ENCODE assay signal across 19 cellular contexts in the genomic region with DNA sequence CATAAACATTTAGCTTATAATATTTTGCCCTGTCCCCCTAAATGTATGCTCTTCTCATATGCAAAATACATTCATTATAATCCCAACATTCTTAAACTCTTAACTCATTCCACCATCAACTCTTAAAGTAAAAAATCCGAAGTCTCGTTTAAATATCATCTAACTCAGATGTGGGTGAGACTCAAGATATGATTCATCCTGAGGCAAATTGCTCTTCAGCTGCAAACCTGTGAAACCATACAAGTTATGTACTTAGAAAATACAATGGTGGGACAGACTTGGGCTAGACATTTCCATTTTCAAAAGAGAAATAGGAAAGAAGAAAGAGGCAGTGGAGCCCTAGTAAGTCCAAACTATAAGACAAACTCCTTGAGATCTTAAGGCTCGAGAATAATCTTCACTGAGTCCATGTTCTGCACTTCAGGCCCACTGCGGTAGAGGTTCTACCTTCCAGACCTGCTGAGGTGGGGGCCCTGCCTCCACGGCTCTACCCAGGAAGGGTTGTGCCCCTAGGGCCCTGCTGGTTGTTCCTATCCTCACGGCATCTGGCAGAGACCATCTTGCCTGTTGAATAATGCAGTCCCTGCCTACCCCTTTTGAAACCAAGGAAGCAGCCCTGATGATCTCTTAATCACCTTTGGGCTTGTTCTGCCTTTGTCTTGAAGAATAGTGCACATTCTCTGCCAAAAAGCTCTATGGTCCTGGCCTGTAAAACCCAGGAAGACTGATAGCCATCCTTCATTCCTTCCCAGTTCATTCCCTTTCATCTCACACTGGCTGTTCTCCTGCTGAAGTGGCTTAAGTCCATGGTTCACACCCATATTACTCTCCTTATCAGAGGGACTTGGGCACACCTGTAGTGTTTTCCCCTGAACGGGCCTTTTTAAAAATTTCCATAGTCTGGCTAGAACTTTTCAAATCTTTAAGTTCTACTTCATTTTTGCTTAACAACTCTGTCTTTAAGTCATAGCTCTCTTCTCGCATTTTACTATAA. TPM values are rescaled to one million over a fixed set of nuclear protein-coding genes. Genes with fewer than 3 reads are reported as not detected.
DNase-seq lines count a peak whose midpoint lies in the region; ATAC-seq, FAIRE-seq and TF ChIP-seq lines count a peak whose summit lies in the region.
"Had no signal": no experiment of that assay in that cellular context is flagged by ENCODE, and none has a peak within 500 bp of the region (broad histone marks: within the 10 kb centered on the region; RNA-seq: fewer than 3 reads in every experiment).

No MANE protein-coding gene starts in this region.

- POLR2A ChIA-PET in Caco-2 (lab: Charles Lee), result interaction anchor here (0.5 kb wide), 1 partner anchor 38 kb away, joined by 6 read pairs; a partner anchor contains a TSS

- no peak overlapping the region for H2AFZ ChIP-seq in astrocyte (ENCODE audit: low read depth, low read length)

- H3K36me3 Mint-ChIP-seq in Caco-2 (ENCODE audit: insufficient read depth, unreplicated experiment), result peaks cover 6% of the 10 kb centered on the region
- H3K36me3 Mint-ChIP-seq in astrocyte (ENCODE audit: low read depth, unreplicated experiment), result peaks cover 8% of the 10 kb centered on the region
- H3K36me3 Mint-ChIP-seq in nephron progenitor cell (ENCODE audit: low read depth), result peaks cover 8% of the 10 kb centered on the region

- H3K4me3 ChIP-seq in Caco-2 (ENCODE audit: low read depth, low read length) (no peak overlapping the region), astrocyte (ENCODE audit: insufficient read depth, low read depth, low read length) (no peak overlapping the region)
- H3K4me3 ChIP-seq: ascending aorta, esophagus muscularis mucosa, thyroid gland had no signal

- H3K9me3 ChIP-seq in Caco-2, result no peaks in the 10 kb centered on the region
- H3K9me3 ChIP-seq in astrocyte (ENCODE audit: insufficient read depth, low read depth, low read length), result no peaks in the 10 kb centered on the region
- H3K9me3 ChIP-seq: ascending aorta, esophagus muscularis mucosa, thyroid gland had no signal

- CTCF ChIA-PET in Caco-2 (lab: Charles Lee), result no interaction called here

- H3K4me1 ChIP-seq in Caco-2 (peaks cover 29% of the 10 kb centered on the region), astrocyte (ENCODE audit: insufficient read depth, low read length) (peaks cover 13% of the 10 kb centered on the region)
- H3K4me1 ChIP-seq: ascending aorta had no signal

- no peaks in the 10 kb centered on the region for H3K79me2 ChIP-seq in astrocyte (ENCODE audit: insufficient read depth, low read length)

- H3K4me2 ChIP-seq in astrocyte (ENCODE audit: low read length), result peak overlapping the region; percentile 0

- H4K20me1 ChIP-seq in astrocyte (ENCODE audit: insufficient read depth, low read length), result no peaks in the 10 kb centered on the region

- intact Hi-C loops in Caco-2 (cut with micrococcal nuclease; ENCODE audit: unreplicated experiment), result no loop called here

- H3K4me3 Mint-ChIP-seq in Caco-2 (ENCODE audit: unreplicated experiment) (no peak overlapping the region), astrocyte (ENCODE audit: unreplicated experiment) (peak overlapping the region; percentile 3), nephron progenitor cell (no peak overlapping the region)
- H3K4me3 Mint-ChIP-seq: H9 had no signal

- H3K4me1 Mint-ChIP-seq in Caco-2 (ENCODE audit: low read depth, unreplicated experiment) (peaks cover 18% of the 10 kb centered on the region), astrocyte (ENCODE audit: low read depth, unreplicated experiment) (peaks cover 39% of the 10 kb centered on the region), nephron progenitor cell (peaks cover 2% of the 10 kb centered on the region)

- H3K27me3 ChIP-seq in Caco-2 (replicated peaks; ENCODE audit: control insufficient read depth, insufficient read depth, low read length), result no peaks in the 10 kb centered on the region
- no peaks in the 10 kb centered on the region for H3K27me3 ChIP-seq in astrocyte (ENCODE audit: insufficient read depth, low read length)
- H3K27me3 ChIP-seq: ascending aorta, esophagus muscularis mucosa, thyroid gland had no signal

- H3K27ac Mint-ChIP-seq in Caco-2 (ENCODE audit: unreplicated experiment), result peak overlapping the region; percentile 37
- peak overlapping the region; percentile 50 for H3K27ac Mint-ChIP-seq in astrocyte (ENCODE audit: unreplicated experiment)
- H3K27ac Mint-ChIP-seq in nephron progenitor cell, result peak overlapping the region; percentile 23

- FAIRE-seq in astrocyte (lab: Jason Lieb, UNC), result peak; percentile 37

- no peak for ATAC-seq in GM21619 (IDR thresholded peaks at IDR 0.05; ENCODE audit: unreplicated experiment)
- ATAC-seq: left cardiac atrium had no signal

- no peak for TF ChIP-seq CTCF in Caco-2 (IDR thresholded peaks at IDR 0.05; ENCODE audit: insufficient read depth in 1 of 2, low read depth in 1 of 2, low read length in 1 of 2, severe bottlenecking in 1 of 2, unreplicated experiment in 1 of 2)
- no peak for TF ChIP-seq CTCF in astrocyte (IDR thresholded peaks at IDR 0.05; ENCODE audit: insufficient read depth, low read depth, low read length)
- TF ChIP-seq CTCF in nephron progenitor cell (IDR thresholded peaks at IDR 0.05), result no peak

- H3K27ac ChIP-seq in astrocyte (ENCODE audit: low read depth, low read length), result no peak overlapping the region
- H3K27ac ChIP-seq: thyroid gland had no signal

- no peak for DNase-seq in Caco-2
- DNase-seq in ELR (ENCODE audit: low read depth), result peak; percentile 60
- peak; percentile 55 for DNase-seq in astrocyte (ENCODE audit: low read depth)
- no peak for DNase-seq in nephron progenitor cell
- DNase-seq in NCI-H2227 treated with DMSO at 0.1 percent for 48 hours (lab: John Stamatoyannopoulos, UW), result no peak
- no peak for DNase-seq in HK-2 (ENCODE audit: unreplicated experiment)
- DNase-seq: activated gamma-delta T cell; DMS79; effector CD8-positive, alpha-beta T cell; H9; left cardiac atrium; NCI-H1436 treated with DMSO at 0.1 percent for 48 hours; NCI-H69; posterior cingulate gyrus; T1000; thyroid gland had no signal

- H3K9ac ChIP-seq in astrocyte (ENCODE audit: low read length), result no peak overlapping the region

- H3K9me3 Mint-ChIP-seq in Caco-2 (ENCODE audit: unreplicated experiment), result no peaks in the 10 kb centered on the region
- no peaks in the 10 kb centered on the region for H3K9me3 Mint-ChIP-seq in astrocyte (ENCODE audit: unreplicated experiment)
- no peaks in the 10 kb centered on the region for H3K9me3 Mint-ChIP-seq in nephron progenitor cell
- H3K9me3 Mint-ChIP-seq: H9 had no signal

- no TSS peak for BruUV-seq in Caco-2 (replicated peaks; lab: Mats Ljungman, UMichigan)

- H3K27me3 Mint-ChIP-seq in Caco-2 (ENCODE audit: insufficient read depth, unreplicated experiment), result no peaks in the 10 kb centered on the region
- no peaks in the 10 kb centered on the region for H3K27me3 Mint-ChIP-seq in astrocyte (ENCODE audit: low read depth, unreplicated experiment)
- H3K27me3 Mint-ChIP-seq in nephron progenitor cell (ENCODE audit: low read depth, poor library complexity), result peaks cover 2% of the 10 kb centered on the region

- peaks cover 2% of the 10 kb centered on the region; the same call in 1 of the 2 replicates for H3K36me3 ChIP-seq in Caco-2 (ENCODE audit: control insufficient read depth, insufficient read depth, low read length)
- H3K36me3 ChIP-seq in astrocyte (ENCODE audit: insufficient read depth, low read length), result no peaks in the 10 kb centered on the region
- H3K36me3 ChIP-seq: ascending aorta, esophagus muscularis mucosa, thyroid gland had no signal

RNA-seq across cellular contexts. Expression of a gene that starts 37.3 kb away (rescaled TPM):
- total RNA-seq in Caco-2 (2022), result 26.4 and 26.9 TPM in 2 replicates
- total RNA-seq in astrocyte, result 101 and 102 TPM in 2 replicates

Comparison
In these comparisons a context has a peak if more than half of its experiments do, and no peak if none do; other contexts are left out.
1. DNase-seq: peak in ELR (single experiment) and astrocyte (single experiment); none in Caco-2 (0 of 2), nephron progenitor cell (single experiment), NCI-H2227 treated with DMSO at 0.1 percent for 48 hours (single experiment) and HK-2 (single experiment).
2. Peak in every context shown above with its lines, with median percentiles within 50 percentile points of each other: H3K27ac Mint-ChIP-seq.